In genomic region chr2:120343433-120344105, GRCh38 we compare ENCODE assay signal across 1 cellular context.
TF ChIP-seq lines count a peak whose summit lies in the region.

No MANE protein-coding gene starts in this region.

TF ChIP-seq in HepG2, 621 proteins besides CTCF, POLR2A, EP300 and RAD21 (continued from another document):
- TF ChIP-seq ZNF609 (CRISPR knock-in tag; IDR thresholded peaks at IDR 0.05; ENCODE audit: borderline replicate concordance) (no peak), KLF15 (CRISPR knock-in tag; IDR thresholded peaks at IDR 0.05; ENCODE audit: borderline replicate concordance) (peak; percentile 73; the same call in 1 of the 2 replicates), ZNF800 (CRISPR knock-in tag; IDR thresholded peaks at IDR 0.05) (peak; percentile 76; the same call in 1 of the 2 replicates), ZNF614 (CRISPR knock-in tag; IDR thresholded peaks at IDR 0.05; ENCODE audit: borderline replicate concordance) (peak; percentile 24; the same call in 1 of the 2 replicates), FOXC1 (CRISPR knock-in tag; IDR thresholded peaks at IDR 0.05; ENCODE audit: borderline replicate concordance) (peak; percentile 94), CERS6 (CRISPR knock-in tag; IDR thresholded peaks at IDR 0.05) (no peak), ZSCAN9 (CRISPR knock-in tag; IDR thresholded peaks at IDR 0.05; ENCODE audit: borderline replicate concordance) (0 out of 2 replicates have a peak, but pooled peaks have one; percentile 20), ZXDC (CRISPR knock-in tag; IDR thresholded peaks at IDR 0.05) (no peak), TERF1 (CRISPR knock-in tag; IDR thresholded peaks at IDR 0.05) (no peak), KMT2A (CRISPR knock-in tag; IDR thresholded peaks at IDR 0.05) (peak; percentile 47; the same call in 1 of the 2 replicates), ZZZ3 (CRISPR knock-in tag; IDR thresholded peaks at IDR 0.05; ENCODE audit: borderline replicate concordance) (no peak), ZNF605 (CRISPR knock-in tag; IDR thresholded peaks at IDR 0.05) (no peak; the same call in 1 of the 2 replicates), NFYB (CRISPR knock-in tag; IDR thresholded peaks at IDR 0.05) (no peak), RNF2 (conservative IDR thresholded peaks at IDR 0.05; ENCODE audit: low read depth) (peak; percentile 77), ELF1 (CRISPR knock-in tag; IDR thresholded peaks at IDR 0.05) (peak; percentile 35; the same call in 1 of the 2 replicates), ZFP37 (CRISPR knock-in tag; IDR thresholded peaks at IDR 0.05; ENCODE audit: borderline replicate concordance) (0 out of 2 replicates have a peak, but pooled peaks have one; percentile 56), CBX5 (CRISPR knock-in tag; IDR thresholded peaks at IDR 0.05; ENCODE audit: borderline replicate concordance) (0 out of 2 replicates have a peak, but pooled peaks have one; percentile 54), ZFP62 (CRISPR knock-in tag; IDR thresholded peaks at IDR 0.05) (no peak), ZNF691 (CRISPR knock-in tag; IDR thresholded peaks at IDR 0.05; ENCODE audit: borderline replicate concordance, low read depth) (no peak), JUND (CRISPR knock-in tag; IDR thresholded peaks at IDR 0.05) (no peak), HIVEP1 (CRISPR knock-in tag; IDR thresholded peaks at IDR 0.05) (peak; percentile 73; the same call in 1 of the 2 replicates), HBP1 (CRISPR knock-in tag; IDR thresholded peaks at IDR 0.05; ENCODE audit: low read depth) (0 out of 2 replicates have a peak, but pooled peaks have one; percentile 59), BCL3 (CRISPR knock-in tag; IDR thresholded peaks at IDR 0.05) (no peak), RFX1 (IDR thresholded peaks at IDR 0.05) (no peak), LCORL (IDR thresholded peaks at IDR 0.05) (no peak), LCORL (CRISPR knock-in tag; IDR thresholded peaks at IDR 0.05) (peak; percentile 90), DMTF1 (CRISPR knock-in tag; IDR thresholded peaks at IDR 0.05) (no peak), ZBTB33 (CRISPR knock-in tag; IDR thresholded peaks at IDR 0.05) (0 out of 2 replicates have a peak, but pooled peaks have one; percentile 15)
TF ChIP-seq in HepG2: peak in this region for 143.
